8 cellular contexts compared by ENCODE assay signal in the genomic region with DNA sequence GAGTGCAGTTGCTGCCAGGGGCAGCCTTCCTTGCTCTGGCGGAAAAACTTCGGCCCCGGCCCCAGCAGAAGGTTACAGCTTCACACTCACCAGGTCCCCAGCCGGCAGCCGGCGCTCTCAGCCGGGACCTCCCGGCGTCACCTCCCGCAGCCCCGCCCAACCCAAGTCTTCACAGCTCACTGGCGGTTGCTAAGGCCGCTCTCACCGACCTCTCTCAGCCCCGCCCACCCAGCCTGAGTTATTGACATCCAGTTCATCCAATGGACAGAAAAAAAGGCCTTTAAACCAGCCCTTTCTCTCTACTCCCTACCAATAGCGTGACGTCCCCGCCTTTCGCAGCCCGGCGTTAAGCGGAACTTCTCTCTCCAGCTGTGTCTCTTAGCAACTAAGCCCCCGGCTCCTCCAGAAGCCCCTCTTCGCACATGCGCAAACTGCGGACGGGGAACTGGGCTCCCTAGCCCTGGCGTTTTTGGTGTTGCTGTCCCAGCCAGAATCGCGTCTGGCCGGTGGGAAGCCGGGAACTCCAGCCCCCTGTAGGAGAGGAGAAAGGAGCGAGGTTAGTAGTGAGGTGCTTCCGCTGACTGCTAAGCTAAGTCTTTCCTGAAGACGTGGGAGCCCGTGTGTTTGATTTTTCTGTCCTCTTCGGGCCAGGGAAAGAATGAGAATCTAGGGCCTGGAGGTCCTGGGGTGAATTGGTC. TPM values are rescaled to one million over a fixed set of nuclear protein-coding genes. Genes with fewer than 3 reads are reported as not detected.
A peak's percentile ranks its signal among the peaks of the same experiment; 100 is the strongest.
DNase-seq lines count a peak whose midpoint lies in the region; ATAC-seq and TF ChIP-seq lines count a peak whose summit lies in the region.

A gene (plus strand): TSS at position 376 of the 698 bp plus-strand sequence. CDS start 9,189 bp downstream, outside the sequence.

- H3K4me3 ChIP-seq in lung = peak within 1 kb of the TSS; percentile 80

- 0% methylated on average over 37 of the region's 37 CpGs for WGBS in lung, 2 donors

- peak within 1 kb of the TSS; percentile 71 to 98 for H3K27ac ChIP-seq in lung (ENCODE audit: low read depth in 1 of 2, low read length in 1 of 2)

- peaks cover 0 to 3% of the 10 kb centered on the region in 2 donors for H3K4me1 ChIP-seq in lung (ENCODE audit: control insufficient read depth in 2 of 2, insufficient read depth in 2 of 2, low read length in 2 of 2)

- no peaks in the 10 kb centered on the region for H3K27me3 ChIP-seq in lung (ENCODE audit: control insufficient read depth, insufficient read depth)

- peak; percentile 21 for TF ChIP-seq CTCF in lung (IDR thresholded peaks at IDR 0.05; ENCODE audit: control extremely low read depth, extremely low read depth)

- no peaks in the 10 kb centered on the region for H3K9me3 ChIP-seq in lung (ENCODE audit: control insufficient read depth in 2 of 2, insufficient read depth in 1 of 2, low read length in 1 of 2)

- DNase-seq in COLO829 (ENCODE audit: low spot score) (peak; percentile 100), HT-29 (ENCODE audit: low spot score) (peak; percentile 100), NK-92 (lab: John Stamatoyannopoulos, UW; ENCODE audit: unreplicated experiment) (peak; percentile 92), lung (ENCODE audit: low spot score) (peak; percentile 99)
- DNase-seq in activated CD8-positive, alpha-beta memory T cell treated with anti-CD3 and anti-CD28 coated beads for 24 hours = peak; percentile 99
- peak; percentile 99 for DNase-seq in effector CD8-positive, alpha-beta T cell (lab: John Stamatoyannopoulos, UW)
- peak; percentile 97 to 99 (median 99) for DNase-seq in stimulated activated CD4-positive, alpha-beta T cell treated with anti-CD3 and anti-CD28 coated beads, TNF-alpha, amount 100 ng/mL, for 24 hours (ENCODE audit: low read depth in 3 of 3)

- ATAC-seq in GM21360 (IDR thresholded peaks at IDR 0.05; ENCODE audit: unreplicated experiment) (peak; percentile 99), lung (ENCODE audit: insufficient read depth, low FRiP score) (peak; percentile 99)

- no peaks in the 10 kb centered on the region for H3K36me3 ChIP-seq in lung (ENCODE audit: control insufficient read depth in 2 of 2, insufficient read depth in 2 of 2, low read length in 2 of 2)

RNA-seq across cellular contexts. Expression of the gene that starts here (rescaled TPM):
- 0.43 and 0.50 TPM in 2 replicates for total RNA-seq in HT-29 (2014; rRNA removed; shearing (Covaris generic))
- 1 to 10 TPM; 4.0 to 6.7 TPM for total RNA-seq in lung
- polyA plus RNA-seq in lung = 1 to 10 TPM; 1.6 to 2.1 TPM

Comparison
In these comparisons a context has a peak if more than half of its experiments do, and no peak if none do; other contexts are left out.
1. Peak in every context shown above with its lines: DNase-seq, ATAC-seq, H3K4me3 ChIP-seq and H3K27ac ChIP-seq.
2. Peak in DNase-seq in HT-29; RNA of the gene not detected or under 1 TPM.